ENCODE assay signal across 17 cellular contexts in genomic region chr18:199768-200167, GRCh38.
"Had no signal": no experiment of that assay in that cellular context is flagged by ENCODE, and none has a peak within 500 bp of the region (broad histone marks: within the 10 kb centered on the region; RNA-seq: fewer than 3 reads in every experiment).

No MANE protein-coding gene starts in this region.

- H3K4me3 Mint-ChIP-seq: activated naive CD8-positive, alpha-beta T cell treated with anti-CD3 and anti-CD28 coated beads, Interleukin-2, amount 10 ng/mL, durations not matched to agents 7 days and 5 days; nephron; stimulated activated naive B cell treated with anti-CD40 and anti-IgM and Interleukin-4, amounts not matched to agents 10 μg/mL and 1 μg/mL and 100 μg/mL, for 72 hours; WTC11 had no signal

- DNase-seq: activated naive CD4-positive, alpha-beta T cell treated with Interleukin-2 at 50 U/mL for 16 hours; activated naive CD8-positive, alpha-beta T cell treated with anti-CD3 and anti-CD28 coated beads, Interleukin-2, amount 10 ng/mL, durations not matched to agents 7 days and 5 days; activated T-cell treated with anti-CD3 and anti-CD28 coated beads, Interleukin-2, amount 50 U/mL, for 1 hour; amniotic stem cell; cerebellar nuclear complex; esophagus squamous epithelium; gastrocnemius medialis; head of caudate nucleus; ovary; stimulated activated CD4-positive, alpha-beta T cell treated with anti-CD3 and anti-CD28 coated beads, Interleukin-2, amount 100 ng/mL, for 48 hours; stimulated activated CD8-positive, alpha-beta memory T cell treated with anti-CD3 and anti-CD28 coated beads, Interleukin-4, amount 100 ng/mL, for 48 hours; stimulated activated naive B cell treated with anti-CD40 and anti-IgM and Interleukin-4, amounts not matched to agents 10 μg/mL and 1 μg/mL and 100 μg/mL, for 72 hours; transverse colon; uterus had no signal

- H3K4me1 Mint-ChIP-seq: activated naive CD8-positive, alpha-beta T cell treated with anti-CD3 and anti-CD28 coated beads, Interleukin-2, amount 10 ng/mL, durations not matched to agents 7 days and 5 days; nephron; stimulated activated naive B cell treated with anti-CD40 and anti-IgM and Interleukin-4, amounts not matched to agents 10 μg/mL and 1 μg/mL and 100 μg/mL, for 72 hours; WTC11 had no signal

- H3K27ac Mint-ChIP-seq: activated naive CD8-positive, alpha-beta T cell treated with anti-CD3 and anti-CD28 coated beads, Interleukin-2, amount 10 ng/mL, durations not matched to agents 7 days and 5 days; activated T-helper 2 cell treated with anti-CD3 and anti-CD28 coated beads, Interferon-gamma antibody, Interleukin-2, Interleukin-4, amounts not matched to agents 10 μg/mL and 5 μg/mL and 100 μg/mL, durations not matched to agents 14 hours and 24 hours and 36 hours; nephron; stimulated activated naive B cell treated with anti-CD40 and anti-IgM and Interleukin-4, amounts not matched to agents 10 μg/mL and 1 μg/mL and 100 μg/mL, for 72 hours; WTC11 had no signal

- ATAC-seq: gastrocnemius medialis; stimulated activated naive B cell treated with anti-CD40 and anti-IgM and Interleukin-4, amounts not matched to agents 10 μg/mL and 1 μg/mL and 100 μg/mL, for 72 hours; WTC11 had no signal

- H3K27me3 Mint-ChIP-seq: activated naive CD8-positive, alpha-beta T cell treated with anti-CD3 and anti-CD28 coated beads, Interleukin-2, amount 10 ng/mL, durations not matched to agents 7 days and 5 days; stimulated activated naive B cell treated with anti-CD40 and anti-IgM and Interleukin-4, amounts not matched to agents 10 μg/mL and 1 μg/mL and 100 μg/mL, for 72 hours had no signal

- H3K9me3 Mint-ChIP-seq: activated naive CD8-positive, alpha-beta T cell treated with anti-CD3 and anti-CD28 coated beads, Interleukin-2, amount 10 ng/mL, durations not matched to agents 7 days and 5 days; activated T-helper 2 cell treated with anti-CD3 and anti-CD28 coated beads, Interferon-gamma antibody, Interleukin-2, Interleukin-4, amounts not matched to agents 10 μg/mL and 5 μg/mL and 100 μg/mL, durations not matched to agents 14 hours and 24 hours and 36 hours; nephron; stimulated activated naive B cell treated with anti-CD40 and anti-IgM and Interleukin-4, amounts not matched to agents 10 μg/mL and 1 μg/mL and 100 μg/mL, for 72 hours; WTC11 had no signal
